In the genomic region with DNA sequence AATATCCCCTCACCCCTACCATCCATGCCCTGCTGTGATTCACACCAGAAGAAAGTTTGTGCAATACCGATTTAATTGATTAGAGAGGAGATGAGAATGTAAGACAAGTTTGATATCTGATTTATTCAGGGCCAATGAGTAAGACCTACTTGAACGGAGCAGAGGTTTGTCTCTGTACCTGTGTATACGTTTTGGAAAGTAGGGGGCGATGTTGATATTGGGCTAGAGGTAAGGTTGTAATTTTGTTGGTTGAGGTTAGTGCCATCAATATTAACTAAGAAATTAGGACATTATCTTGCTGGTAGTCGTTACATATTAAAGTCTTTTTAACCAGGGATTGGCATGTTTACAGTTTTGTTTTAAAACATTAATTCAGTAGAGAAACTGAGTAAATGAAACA, we compare ENCODE assay signal across 10 cellular contexts. TPM values are rescaled to one million over a fixed set of nuclear protein-coding genes. Genes with fewer than 3 reads are reported as not detected.
DNase-seq lines count a peak whose midpoint lies in the region; ATAC-seq and TF ChIP-seq lines count a peak whose summit lies in the region.
"Had no signal": no experiment of that assay in that cellular context is flagged by ENCODE, and none has a peak within 500 bp of the region (broad histone marks: within the 10 kb centered on the region; RNA-seq: fewer than 3 reads in every experiment).

No MANE protein-coding gene starts in this region.

- H3K27me3 ChIP-seq in OCI-LY3 (ENCODE audit: low read depth, low read length): no peaks in the 10 kb centered on the region

- no peak overlapping the region for H2AFZ ChIP-seq in OCI-LY3 (ENCODE audit: low read depth, low read length)

- no peak overlapping the region for H3K27ac ChIP-seq in 22Rv1
- no peak overlapping the region for H3K27ac ChIP-seq in OCI-LY3 (ENCODE audit: low read length)

- no peak overlapping the region for H3K4me3 ChIP-seq in OCI-LY3 (ENCODE audit: low read length)

- H3K27ac Mint-ChIP-seq in immature natural killer cell: no peak overlapping the region
- H3K27ac Mint-ChIP-seq in effector memory CD8-positive, alpha-beta T cell: no peak overlapping the region

- no peaks in the 10 kb centered on the region for H3K9me3 ChIP-seq in OCI-LY3 (ENCODE audit: insufficient read depth, low read length)

- ATAC-seq in esophagus mucosa (peak; percentile 48), GM19035 (IDR thresholded peaks at IDR 0.05; ENCODE audit: unreplicated experiment) (no peak)
- ATAC-seq in effector memory CD8-positive, alpha-beta T cell (replicated peaks): no peak
- ATAC-seq: Right ventricle myocardium inferior had no signal

- peaks cover 3 to 24% (median 17%) of the 10 kb centered on the region in 3 donors for H3K36me3 Mint-ChIP-seq in immature natural killer cell
- no peaks in the 10 kb centered on the region for H3K36me3 Mint-ChIP-seq in effector memory CD8-positive, alpha-beta T cell (ENCODE audit: insufficient read depth)

- H3K4me3 Mint-ChIP-seq in immature natural killer cell: no peak overlapping the region
- H3K4me3 Mint-ChIP-seq in effector memory CD8-positive, alpha-beta T cell: no peak overlapping the region

- no peaks in the 10 kb centered on the region for H3K4me1 ChIP-seq in OCI-LY3 (ENCODE audit: low read length)

- H3K9me3 Mint-ChIP-seq in immature natural killer cell: peaks cover 0 to 1% (median 0%) of the 10 kb centered on the region in 6 donors
- no peaks in the 10 kb centered on the region for H3K9me3 Mint-ChIP-seq in effector memory CD8-positive, alpha-beta T cell

- H3K79me2 ChIP-seq in OCI-LY3 (ENCODE audit: low read length): 0 out of 2 replicates have a peak, but pooled peaks cover 4% of the 10 kb centered on the region

- no peaks in the 10 kb centered on the region for H3K4me1 Mint-ChIP-seq in immature natural killer cell
- no peaks in the 10 kb centered on the region for H3K4me1 Mint-ChIP-seq in effector memory CD8-positive, alpha-beta T cell (ENCODE audit: low read depth in 2 of 2)

- no peak overlapping the region for H3K9ac ChIP-seq in OCI-LY3 (ENCODE audit: low read length)

- no peak overlapping the region for H3K4me2 ChIP-seq in OCI-LY3 (ENCODE audit: low read length)

- TF ChIP-seq CTCF in 22Rv1 (IDR thresholded peaks at IDR 0.05) (peak; percentile 71), GM12873 (IDR thresholded peaks at IDR 0.05; ENCODE audit: insufficient read depth, low read depth, low read length, missing control alignments) (peak; percentile 43), OCI-LY3 (IDR thresholded peaks at IDR 0.05; ENCODE audit: low read depth, low read length) (peak; percentile 56)

- H3K27me3 Mint-ChIP-seq in immature natural killer cell (ENCODE audit: low read depth in 3 of 3): no peaks in the 10 kb centered on the region
- no peaks in the 10 kb centered on the region for H3K27me3 Mint-ChIP-seq in effector memory CD8-positive, alpha-beta T cell

- DNase-seq in medulla oblongata (ENCODE audit: extremely low spot score) (no peak), immature natural killer cell (no peak)
- no peak for DNase-seq in effector memory CD8-positive, alpha-beta T cell
- DNase-seq: activated T-cell treated with anti-CD3 and anti-CD28 coated beads, Interleukin-2, amount 50 U/mL, for 1 hour had no signal

- no peaks in the 10 kb centered on the region for H4K20me1 ChIP-seq in OCI-LY3 (ENCODE audit: insufficient read depth, low read length)

- H3K36me3 ChIP-seq in OCI-LY3 (replicated peaks; ENCODE audit: low read depth, low read length): peaks cover 29% of the 10 kb centered on the region

RNA-seq across cellular contexts. Expression of a gene that starts 20.5 kb away (rescaled TPM):
- total RNA-seq in esophagus mucosa: 3.3 TPM
- polyA plus RNA-seq in immature natural killer cell: 10 to 100 TPM in 2 of 3 donors, 1 to 10 TPM in 1; 9.2 to 18.9 (median 14.3) TPM

RNA-seq across cellular contexts. Expression of a gene that starts 20.7 kb away (rescaled TPM):
- 9.0 TPM for total RNA-seq in esophagus mucosa
- 10 to 100 TPM; 10.8 to 17.4 (median 11.5) TPM for polyA plus RNA-seq in immature natural killer cell

RNA-seq across cellular contexts. Expression of a gene that starts 38.6 kb away (rescaled TPM):
- total RNA-seq in esophagus mucosa: 3.8 TPM
- polyA plus RNA-seq in immature natural killer cell: under 1 TPM in 2 of 3 donors, not detected in 1; 0.27 to 0.28 TPM
